In genomic region chr3:101724329-101725191, GRCh38 we compare ENCODE assay signal across 8 cellular contexts. TPM values are rescaled to one million over a fixed set of nuclear protein-coding genes. Genes with fewer than 3 reads are reported as not detected.
DNase-seq lines count a peak whose midpoint lies in the region; ATAC-seq and TF ChIP-seq lines count a peak whose summit lies in the region.

Gene CEP97, plus strand, starts transcription at chr3:101724614. Its CDS starts 63 bp downstream, at chr3:101724677.

- peak; percentile 93 to 94 for DNase-seq in HAP-1 (ENCODE audit: low spot score in 2 of 2)
- peak; percentile 90 for DNase-seq in MM.1S
- DNase-seq in SIG-M5 (lab: John Stamatoyannopoulos, UW): peak; percentile 82
- peak; percentile 68 for DNase-seq in activated gamma-delta T cell (lab: John Stamatoyannopoulos, UW)
- DNase-seq in foreskin keratinocyte: peak; percentile 87 to 95
- DNase-seq in neural progenitor cell (ENCODE audit: low spot score): peak; percentile 95
- peak; percentile 90 for DNase-seq in stromal cell of bone marrow (ENCODE audit: low read depth)

- H3K36me3 ChIP-seq in ES-I3 (ENCODE audit: insufficient read depth, low read length) (no peaks in the 10 kb centered on the region; the same call in 1 of the 2 replicates), HAP-1 (replicated peaks) (peaks cover 5% of the 10 kb centered on the region), MM.1S (replicated peaks; ENCODE audit: insufficient read depth, low read length) (0 out of 2 replicates have a peak, but pooled peaks cover 7% of the 10 kb centered on the region), neural progenitor cell (peaks cover 11% of the 10 kb centered on the region)

- no peaks in the 10 kb centered on the region for H3K9me3 ChIP-seq in ES-I3 (ENCODE audit: control insufficient read depth, insufficient read depth, low read length)
- H3K9me3 ChIP-seq in HAP-1: no peaks in the 10 kb centered on the region
- no peaks in the 10 kb centered on the region for H3K9me3 ChIP-seq in MM.1S (replicated peaks; ENCODE audit: insufficient read depth, low read length)
- no peaks in the 10 kb centered on the region for H3K9me3 ChIP-seq in neural progenitor cell (ENCODE audit: low read depth)

- in situ Hi-C loops in HAP-1 (cut with MboI; ENCODE audit: low sequenced_read_pairs): no loop called here

- H2AFZ ChIP-seq in MM.1S (ENCODE audit: low read length) (peak within 1 kb of the TSS; percentile 91), neural progenitor cell (replicated peaks) (peak within 1 kb of the TSS; percentile 94)

- H3K4me3 Mint-ChIP-seq in neural progenitor cell: peak within 1 kb of the TSS; percentile 99

- H3K27me3 Mint-ChIP-seq in neural progenitor cell (ENCODE audit: insufficient read depth, low read depth): no peaks in the 10 kb centered on the region

- H3K79me2 ChIP-seq in MM.1S (ENCODE audit: low read length): peaks cover 43% of the 10 kb centered on the region
- H3K79me2 ChIP-seq in neural progenitor cell (ENCODE audit: low read depth): peaks cover 23% of the 10 kb centered on the region

- no peaks in the 10 kb centered on the region; the same call in 1 of the 2 replicates for H4K20me1 ChIP-seq in MM.1S (ENCODE audit: insufficient read depth, low read length)
- no peaks in the 10 kb centered on the region for H4K20me1 ChIP-seq in neural progenitor cell (ENCODE audit: low read depth)

- ATAC-seq in foreskin keratinocyte: peak; percentile 97

- no peak for TF ChIP-seq CTCF in MM.1S (IDR thresholded peaks at IDR 0.05; ENCODE audit: low read length)
- no peak for TF ChIP-seq CTCF in foreskin keratinocyte (conservative IDR thresholded peaks at IDR 0.05)
- no peak for TF ChIP-seq CTCF in neural progenitor cell (IDR thresholded peaks at IDR 0.05)

- H3F3A ChIP-seq in MM.1S (ENCODE audit: insufficient read depth, low read length) (peaks cover 37% of the 10 kb centered on the region), neural progenitor cell (ENCODE audit: low read depth) (peaks cover 29% of the 10 kb centered on the region)

- peak within 1 kb of the TSS; percentile 93 for H3K27ac Mint-ChIP-seq in neural progenitor cell

- peaks cover 9% of the 10 kb centered on the region; the same call in 1 of the 2 replicates for H3K4me1 ChIP-seq in ES-I3 (ENCODE audit: insufficient read depth, low read length)
- H3K4me1 ChIP-seq in HAP-1: peaks cover 32% of the 10 kb centered on the region
- peaks cover 28% of the 10 kb centered on the region for H3K4me1 ChIP-seq in MM.1S (ENCODE audit: low read length)
- H3K4me1 ChIP-seq in foreskin keratinocyte: peaks cover 20% of the 10 kb centered on the region
- peaks cover 19% of the 10 kb centered on the region for H3K4me1 ChIP-seq in neural progenitor cell

- H3K27me3 ChIP-seq in HAP-1 (ENCODE audit: low read depth) (no peaks in the 10 kb centered on the region), MM.1S (replicated peaks; ENCODE audit: insufficient read depth, low read length) (no peaks in the 10 kb centered on the region), foreskin keratinocyte (no peaks in the 10 kb centered on the region), neural progenitor cell (no peaks in the 10 kb centered on the region)

- H3K36me3 Mint-ChIP-seq in neural progenitor cell: peaks cover 15% of the 10 kb centered on the region

- H3K4me3 ChIP-seq in HAP-1 (peak within 1 kb of the TSS; percentile 53), MM.1S (ENCODE audit: low read length) (peak within 1 kb of the TSS; percentile 93), neural progenitor cell (peak within 1 kb of the TSS; percentile 87)

- peak within 1 kb of the TSS; percentile 83 for H3K9ac ChIP-seq in ES-I3 (ENCODE audit: low read depth, low read length)
- peak within 1 kb of the TSS; percentile 87 for H3K9ac ChIP-seq in MM.1S (ENCODE audit: low read length)
- H3K9ac ChIP-seq in neural progenitor cell: peak within 1 kb of the TSS; percentile 69

- H3K9me3 Mint-ChIP-seq in neural progenitor cell: no peaks in the 10 kb centered on the region

- peak within 1 kb of the TSS; percentile 70 for H3K4me2 ChIP-seq in MM.1S (ENCODE audit: low read depth, low read length)
- peak within 1 kb of the TSS; percentile 82 for H3K4me2 ChIP-seq in neural progenitor cell

- H3K9me2 ChIP-seq in MM.1S (replicated peaks; ENCODE audit: insufficient read depth, low read length): no peaks in the 10 kb centered on the region

- H3K4me1 Mint-ChIP-seq in neural progenitor cell: peaks cover 11% of the 10 kb centered on the region

- H3K27ac ChIP-seq in MM.1S (ENCODE audit: low read length) (peak within 1 kb of the TSS; percentile 75), foreskin keratinocyte (peak within 1 kb of the TSS; percentile 43), neural progenitor cell (no peak within 1 kb of the TSS)

RNA-seq across cellular contexts. Expression of gene CEP97, which starts in this region (rescaled TPM):
- total RNA-seq in foreskin keratinocyte: 11.1 and 12.0 TPM in 2 replicates
- polyA plus RNA-seq in foreskin keratinocyte: 1.0 and 1.4 TPM in 2 replicates
- 38.2 and 46.1 TPM in 2 replicates for total RNA-seq in neural progenitor cell (ENCODE audit: low replicate concordance)
